8 cellular contexts compared by ENCODE assay signal in genomic region chr11:65661599-65662246, GRCh38. TPM values are rescaled to one million over a fixed set of nuclear protein-coding genes. Genes with fewer than 3 reads are reported as not detected.
DNase-seq lines count a peak whose midpoint lies in the region; ATAC-seq and TF ChIP-seq lines count a peak whose summit lies in the region.

No MANE protein-coding gene starts in this region.

- DNase-seq in CD4-positive, alpha-beta memory T cell = no peak
- no peak for DNase-seq in RWPE1 (ENCODE audit: low spot score)
- DNase-seq in epithelial cell of prostate (ENCODE audit: low read depth, low spot score) = no peak
- peak; percentile 73 for DNase-seq in osteoblast (ENCODE audit: insufficient read length, low spot score, missing footprints)
- DNase-seq in HT-29 (ENCODE audit: low spot score) = no peak
- no peak for DNase-seq in NCI-H1417 (lab: John Stamatoyannopoulos, UW)

- ATAC-seq in HG03442 (IDR thresholded peaks at IDR 0.05; ENCODE audit: unreplicated experiment) (no peak), GM18861 (IDR thresholded peaks at IDR 0.05; ENCODE audit: unreplicated experiment) (no peak)

- CTCF ChIA-PET in CD4-positive, alpha-beta memory T cell (lab: Charles Lee; ENCODE audit: partially characterized antibody) = interaction anchor here (0.7 to 1.9 kb wide), 4 partner anchors 9 to 120 kb away, joined by 3 to 9 read pairs (median 4); partner anchors contain the start of gene KAT5
- CTCF ChIA-PET in RWPE1 (lab: Yijun Ruan, JAX) = interaction anchor here (0.6 kb wide), 1 partner anchor 35 kb away, joined by 5 read pairs; no protein-coding TSS in a partner anchor

- H3K36me3 Mint-ChIP-seq in CD4-positive, alpha-beta memory T cell = peaks cover 36 to 51% of the 10 kb centered on the region in 2 donors

- TF ChIP-seq CTCF in RWPE1 (conservative IDR thresholded peaks at IDR 0.05; ENCODE audit: low read depth) (no peak), osteoblast (IDR thresholded peaks at IDR 0.05; ENCODE audit: extremely low read depth, low read depth, low read length) (no peak)

- peaks cover 32% of the 10 kb centered on the region for H4K20me1 ChIP-seq in osteoblast (ENCODE audit: insufficient read depth, low read length)

- intact Hi-C loops in CD4-positive, alpha-beta memory T cell (cut with micrococcal nuclease) = loop anchor here (1.0 to 5.0 kb wide), 3 partner anchors 8 to 196 kb away; partner anchors contain the start of gene CFL1

- peaks cover 0 to 2% (median 0%) of the 10 kb centered on the region in 8 donors for H3K9me3 Mint-ChIP-seq in CD4-positive, alpha-beta memory T cell

- POLR2A ChIA-PET in CD4-positive, alpha-beta memory T cell (lab: Charles Lee; ENCODE audit: partially characterized antibody) = interaction anchor here (0.9 to 9.0 kb wide), 8 partner anchors 9 to 163 kb away, joined by 3 to 183 read pairs (median 12); partner anchors contain the start of genes EHBP1L1, MALAT1, MAP3K11 and PCNX3
- POLR2A ChIA-PET in RWPE1 (lab: Yijun Ruan, JAX; ENCODE audit: low non-redundant PET) = interaction anchor here (0.9 kb wide), 1 partner anchor 12 kb away, joined by 3 read pairs; no protein-coding TSS in a partner anchor

- H3K4me1 ChIP-seq in CD4-positive, alpha-beta memory T cell (ENCODE audit: insufficient read depth, low read length) = peaks cover 38% of the 10 kb centered on the region
- H3K4me1 ChIP-seq in osteoblast (ENCODE audit: insufficient read depth, low read length) = peaks cover 17% of the 10 kb centered on the region

- H3K27me3 Mint-ChIP-seq in CD4-positive, alpha-beta memory T cell = no peaks in the 10 kb centered on the region

- H3K9me3 ChIP-seq in CD4-positive, alpha-beta memory T cell (ENCODE audit: control insufficient read depth in 1 of 2, low read length in 2 of 2) = no peaks in the 10 kb centered on the region
- H3K9me3 ChIP-seq in osteoblast (ENCODE audit: low read depth, low read length) = no peaks in the 10 kb centered on the region

- peaks cover 46% of the 10 kb centered on the region for H3K79me2 ChIP-seq in osteoblast (ENCODE audit: insufficient read depth, low read length)

- no peak overlapping the region for H2AFZ ChIP-seq in osteoblast (ENCODE audit: low read length)

- peaks cover 49% of the 10 kb centered on the region for H3K36me3 ChIP-seq in CD4-positive, alpha-beta memory T cell (ENCODE audit: insufficient read depth, low read length)
- H3K36me3 ChIP-seq in osteoblast (ENCODE audit: insufficient read depth, low read length) = peaks cover 48% of the 10 kb centered on the region

- peak overlapping the region; percentile 100 for H3K4me2 ChIP-seq in osteoblast (ENCODE audit: insufficient read depth, low read length)

- peak overlapping the region; percentile 73 to 94 (median 92) for H3K27ac Mint-ChIP-seq in CD4-positive, alpha-beta memory T cell

- H3K4me3 Mint-ChIP-seq in CD4-positive, alpha-beta memory T cell = peak overlapping the region; percentile 79 to 89 (median 86)

- peaks cover 28 to 52% (median 41%) of the 10 kb centered on the region in 4 donors for H3K4me1 Mint-ChIP-seq in CD4-positive, alpha-beta memory T cell

- H3K27ac ChIP-seq in CD4-positive, alpha-beta memory T cell (ENCODE audit: low read depth, low read length) = peak overlapping the region; percentile 98
- H3K27ac ChIP-seq in RWPE1 (peak overlapping the region; percentile 98), epithelial cell of prostate (peak overlapping the region; percentile 96), osteoblast (ENCODE audit: low read depth, low read length) (peak overlapping the region; percentile 88)

- H3K4me3 ChIP-seq in CD4-positive, alpha-beta memory T cell (ENCODE audit: low read length in 2 of 2) = peak overlapping the region; percentile 96 to 97
- H3K4me3 ChIP-seq in osteoblast (ENCODE audit: insufficient read depth, low read length) = peak overlapping the region; percentile 96

- H3K27me3 ChIP-seq in CD4-positive, alpha-beta memory T cell (ENCODE audit: insufficient read depth, low read length) = no peaks in the 10 kb centered on the region
- no peaks in the 10 kb centered on the region for H3K27me3 ChIP-seq in osteoblast (ENCODE audit: insufficient read depth, low read length)

RNA-seq across cellular contexts. Expression of gene RELA, which starts 1.0 kb away (rescaled TPM):
- 100 to 1,000 TPM; 170 to 173 TPM for total RNA-seq in CD4-positive, alpha-beta memory T cell
- 10 to 100 TPM; 36.5 to 74.7 TPM for polyA plus RNA-seq in CD4-positive, alpha-beta memory T cell
- 29.2 and 31.8 TPM in 2 replicates for total RNA-seq in osteoblast
- 87.3 and 112 TPM in 2 replicates for total RNA-seq in HT-29 (2014; rRNA removed; shearing (Covaris generic))

RNA-seq across cellular contexts. Expression of gene SIPA1, which starts 23.8 kb away (rescaled TPM):
- 100 to 1,000 TPM; 150 to 169 TPM for total RNA-seq in CD4-positive, alpha-beta memory T cell
- 100 to 1,000 TPM in 1 of 2 donors, 10 to 100 TPM in 1; 50.1 to 204 TPM for polyA plus RNA-seq in CD4-positive, alpha-beta memory T cell
- total RNA-seq in osteoblast = 12.7 and 15.2 TPM in 2 replicates
- total RNA-seq in HT-29 (2014; rRNA removed; shearing (Covaris generic)) = 79.1 and 95.3 TPM in 2 replicates

RNA-seq across cellular contexts. Expression of gene PCNX3, which starts 46.1 kb away (rescaled TPM):
- 10 to 100 TPM; 63.3 to 66.3 TPM for total RNA-seq in CD4-positive, alpha-beta memory T cell
- 1 to 10 TPM in 1 of 2 donors, under 1 TPM in 1; 0.41 to 6.3 TPM for polyA plus RNA-seq in CD4-positive, alpha-beta memory T cell
- total RNA-seq in osteoblast = 26.5 and 27.9 TPM in 2 replicates
- total RNA-seq in HT-29 (2014; rRNA removed; shearing (Covaris generic)) = 87.6 and 102 TPM in 2 replicates

RNA-seq across cellular contexts. Expression of gene MAP3K11, which starts 47.7 kb away (rescaled TPM):
- 10 to 100 TPM; 92.0 to 93.6 TPM for total RNA-seq in CD4-positive, alpha-beta memory T cell
- 10 to 100 TPM in 1 of 2 donors, 1 to 10 TPM in 1; 6.3 to 24.1 TPM for polyA plus RNA-seq in CD4-positive, alpha-beta memory T cell
- 19.4 and 21.4 TPM in 2 replicates for total RNA-seq in osteoblast
- total RNA-seq in HT-29 (2014; rRNA removed; shearing (Covaris generic)) = 129 and 134 TPM in 2 replicates

RNA-seq across cellular contexts. Expression of gene KAT5, which starts 50.3 kb away (rescaled TPM):
- 100 to 1,000 TPM in 1 of 2 experiments, 10 to 100 TPM in 1; 93.5 to 106 TPM for total RNA-seq in CD4-positive, alpha-beta memory T cell
- polyA plus RNA-seq in CD4-positive, alpha-beta memory T cell = 10 to 100 TPM; 45.4 to 61.5 TPM
- total RNA-seq in osteoblast = 37.4 and 44.2 TPM in 2 replicates
- total RNA-seq in HT-29 (2014; rRNA removed; shearing (Covaris generic)) = 106 and 112 TPM in 2 replicates
